ENCODE assay signal across 8 cellular contexts in the genomic region with DNA sequence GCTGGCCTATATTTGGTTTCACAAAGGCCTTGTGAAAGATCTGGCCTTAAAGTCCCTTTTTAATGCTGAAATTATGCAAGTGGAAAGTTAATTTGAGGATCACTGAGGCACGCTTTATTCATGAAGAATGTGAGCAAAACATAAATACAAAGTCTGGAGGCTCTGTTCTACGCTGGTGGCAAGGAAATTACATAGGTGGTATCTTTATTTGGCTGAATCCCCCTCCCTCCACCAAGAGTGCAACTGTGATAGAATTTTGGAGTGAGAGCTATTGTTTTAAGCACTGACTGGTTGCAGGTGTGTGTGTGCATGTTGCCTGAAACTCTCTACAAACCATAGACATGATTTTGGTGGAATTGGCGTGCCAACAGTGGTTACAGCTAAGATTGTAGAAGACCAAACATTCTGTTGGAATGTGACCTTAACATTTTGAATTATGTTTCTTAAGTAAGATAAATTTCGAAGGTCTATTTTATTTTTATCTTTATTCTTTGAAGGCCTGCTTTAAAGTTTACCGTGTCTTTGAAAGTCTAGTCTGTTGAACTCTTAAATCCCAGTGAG.
DNase-seq lines count a peak whose midpoint lies in the region; ATAC-seq lines count a peak whose summit lies in the region.

No MANE protein-coding gene starts in this region.

- POLR2A ChIA-PET in activated CD8-positive, alpha-beta T cell treated with anti-CD3 and anti-CD28 coated beads, Interleukin-2, amount 10 ng/mL, durations not matched to agents 7 days and 5 days (lab: Charles Lee) = interaction anchor here (1.2 to 9.1 kb wide), 6 partner anchors 10 to 36 kb away, joined by 5 to 258 read pairs (median 6); no protein-coding TSS in a partner anchor

- peak overlapping the region; percentile 92 for H3K27ac Mint-ChIP-seq in T-helper 2 cell treated with Interferon-gamma antibody and Interleukin-4, amounts not matched to agents 5 μg/mL and 100 μg/mL, for 36 hours
- peak overlapping the region; percentile 84 for H3K27ac Mint-ChIP-seq in activated CD8-positive, alpha-beta T cell treated with anti-CD3 and anti-CD28 coated beads, Interleukin-2, amount 10 ng/mL, durations not matched to agents 7 days and 5 days
- peak overlapping the region; percentile 96 to 100 (median 98) for H3K27ac Mint-ChIP-seq in immature natural killer cell
- H3K27ac Mint-ChIP-seq in stimulated activated naive B cell treated with anti-CD40 and anti-IgM and Interleukin-4, amounts not matched to agents 10 μg/mL and 1 μg/mL and 100 μg/mL, for 72 hours = peak overlapping the region; percentile 94

- H3K9me3 Mint-ChIP-seq in T-helper 2 cell treated with Interferon-gamma antibody and Interleukin-4, amounts not matched to agents 5 μg/mL and 100 μg/mL, for 36 hours = no peaks in the 10 kb centered on the region
- H3K9me3 Mint-ChIP-seq in activated CD8-positive, alpha-beta T cell treated with anti-CD3 and anti-CD28 coated beads, Interleukin-2, amount 10 ng/mL, durations not matched to agents 7 days and 5 days (ENCODE audit: insufficient read depth) = no peaks in the 10 kb centered on the region
- no peaks in the 10 kb centered on the region for H3K9me3 Mint-ChIP-seq in immature natural killer cell
- H3K9me3 Mint-ChIP-seq in stimulated activated naive B cell treated with anti-CD40 and anti-IgM and Interleukin-4, amounts not matched to agents 10 μg/mL and 1 μg/mL and 100 μg/mL, for 72 hours = peaks cover 0 to 2% of the 10 kb centered on the region in 2 donors

- DNase-seq in T-helper 2 cell treated with Interferon-gamma antibody and Interleukin-4, amounts not matched to agents 5 μg/mL and 100 μg/mL, for 36 hours (ENCODE audit: low spot score) = no peak
- DNase-seq in T-helper 2 cell (no peak), immature natural killer cell (no peak), SIG-M5 (lab: John Stamatoyannopoulos, UW) (no peak)
- DNase-seq in activated CD8-positive, alpha-beta T cell treated with anti-CD3 and anti-CD28 coated beads, Interleukin-2, amount 10 ng/mL, durations not matched to agents 7 days and 5 days = no peak
- no peak for DNase-seq in stimulated activated naive B cell treated with anti-CD40 and anti-IgM and Interleukin-4, amounts not matched to agents 10 μg/mL and 1 μg/mL and 100 μg/mL, for 72 hours
- DNase-seq in activated CD4-positive, alpha-beta T cell treated with anti-CD3 and anti-CD28 coated beads for 1 hour = no peak

- CTCF ChIA-PET in activated CD8-positive, alpha-beta T cell treated with anti-CD3 and anti-CD28 coated beads, Interleukin-2, amount 10 ng/mL, durations not matched to agents 7 days and 5 days (lab: Charles Lee) = interaction anchor here (1.0 to 8.8 kb wide), 5 partner anchors 9 to 95 kb away, joined by 3 to 116 read pairs (median 8); no protein-coding TSS in a partner anchor

- H3K27me3 Mint-ChIP-seq in T-helper 2 cell treated with Interferon-gamma antibody and Interleukin-4, amounts not matched to agents 5 μg/mL and 100 μg/mL, for 36 hours (ENCODE audit: low read depth) = no peaks in the 10 kb centered on the region
- H3K27me3 Mint-ChIP-seq in activated CD8-positive, alpha-beta T cell treated with anti-CD3 and anti-CD28 coated beads, Interleukin-2, amount 10 ng/mL, durations not matched to agents 7 days and 5 days (ENCODE audit: low read depth) = no peaks in the 10 kb centered on the region
- peaks cover 6 to 24% (median 13%) of the 10 kb centered on the region in 3 donors for H3K27me3 Mint-ChIP-seq in immature natural killer cell (ENCODE audit: low read depth in 3 of 3)
- H3K27me3 Mint-ChIP-seq in stimulated activated naive B cell treated with anti-CD40 and anti-IgM and Interleukin-4, amounts not matched to agents 10 μg/mL and 1 μg/mL and 100 μg/mL, for 72 hours = no peaks in the 10 kb centered on the region

- no peak for ATAC-seq in activated CD8-positive, alpha-beta T cell treated with anti-CD3 and anti-CD28 coated beads, Interleukin-2, amount 10 ng/mL, durations not matched to agents 7 days and 5 days
- no peak for ATAC-seq in stimulated activated naive B cell treated with anti-CD40 and anti-IgM and Interleukin-4, amounts not matched to agents 10 μg/mL and 1 μg/mL and 100 μg/mL, for 72 hours (replicated peaks)
- no peak for ATAC-seq in GM21360 (IDR thresholded peaks at IDR 0.05; ENCODE audit: unreplicated experiment)

- H3K4me3 Mint-ChIP-seq in T-helper 2 cell treated with Interferon-gamma antibody and Interleukin-4, amounts not matched to agents 5 μg/mL and 100 μg/mL, for 36 hours = peak overlapping the region; percentile 82
- H3K4me3 Mint-ChIP-seq in activated CD8-positive, alpha-beta T cell treated with anti-CD3 and anti-CD28 coated beads, Interleukin-2, amount 10 ng/mL, durations not matched to agents 7 days and 5 days = peak overlapping the region; percentile 68
- peak overlapping the region; percentile 75 to 92 (median 87) for H3K4me3 Mint-ChIP-seq in immature natural killer cell
- H3K4me3 Mint-ChIP-seq in stimulated activated naive B cell treated with anti-CD40 and anti-IgM and Interleukin-4, amounts not matched to agents 10 μg/mL and 1 μg/mL and 100 μg/mL, for 72 hours = peak overlapping the region; percentile 67 to 70

- peaks cover 32% of the 10 kb centered on the region for H3K36me3 Mint-ChIP-seq in T-helper 2 cell treated with Interferon-gamma antibody and Interleukin-4, amounts not matched to agents 5 μg/mL and 100 μg/mL, for 36 hours (ENCODE audit: low read depth)
- peaks cover 24% of the 10 kb centered on the region for H3K36me3 Mint-ChIP-seq in activated CD8-positive, alpha-beta T cell treated with anti-CD3 and anti-CD28 coated beads, Interleukin-2, amount 10 ng/mL, durations not matched to agents 7 days and 5 days (ENCODE audit: low read depth)
- H3K36me3 Mint-ChIP-seq in immature natural killer cell = peaks cover 0 to 8% (median 7%) of the 10 kb centered on the region in 3 donors
- peaks cover 7 to 23% of the 10 kb centered on the region in 2 donors for H3K36me3 Mint-ChIP-seq in stimulated activated naive B cell treated with anti-CD40 and anti-IgM and Interleukin-4, amounts not matched to agents 10 μg/mL and 1 μg/mL and 100 μg/mL, for 72 hours

- peaks cover 81% of the 10 kb centered on the region for H3K4me1 Mint-ChIP-seq in T-helper 2 cell treated with Interferon-gamma antibody and Interleukin-4, amounts not matched to agents 5 μg/mL and 100 μg/mL, for 36 hours (ENCODE audit: low read depth)
- peaks cover 89% of the 10 kb centered on the region for H3K4me1 Mint-ChIP-seq in activated CD8-positive, alpha-beta T cell treated with anti-CD3 and anti-CD28 coated beads, Interleukin-2, amount 10 ng/mL, durations not matched to agents 7 days and 5 days (ENCODE audit: low read depth)
- H3K4me1 Mint-ChIP-seq in immature natural killer cell = peaks cover 82 to 96% of the 10 kb centered on the region in 2 donors
- peaks cover 51 to 91% of the 10 kb centered on the region in 2 donors for H3K4me1 Mint-ChIP-seq in stimulated activated naive B cell treated with anti-CD40 and anti-IgM and Interleukin-4, amounts not matched to agents 10 μg/mL and 1 μg/mL and 100 μg/mL, for 72 hours
